ENCODE assay signal across 15 cellular contexts in genomic region chr1:46691997-46692790, GRCh38. TPM values are rescaled to one million over a fixed set of nuclear protein-coding genes. Genes with fewer than 3 reads are reported as not detected.
A peak's percentile ranks its signal among the peaks of the same experiment; 100 is the strongest.
DNase-seq lines count a peak whose midpoint lies in the region; ATAC-seq, FAIRE-seq and TF ChIP-seq lines count a peak whose summit lies in the region.
"Had no signal": no experiment of that assay in that cellular context is flagged by ENCODE, and none has a peak within 500 bp of the region (broad histone marks: within the 10 kb centered on the region; RNA-seq: fewer than 3 reads in every experiment).

No MANE protein-coding gene starts in this region.

- H3K27me3 ChIP-seq in KMS-11 (ENCODE audit: insufficient read depth, low read depth), result no peaks in the 10 kb centered on the region
- H3K27me3 ChIP-seq in K562 (ENCODE audit: control insufficient read depth in 2 of 2, insufficient read depth in 2 of 2, low read length in 2 of 2), result no peaks in the 10 kb centered on the region
- no peaks in the 10 kb centered on the region for H3K27me3 ChIP-seq in right atrium auricular region
- H3K27me3 ChIP-seq: SJCRH30 had no signal

- DNase-seq in K562 (ENCODE audit: extremely low read depth in 1 of 4, low spot score in 3 of 4) (no peak), right atrium auricular region (ENCODE audit: low spot score) (no peak), NCI-H82 treated with DMSO at 0.1 percent for 48 hours (lab: John Stamatoyannopoulos, UW; ENCODE audit: unreplicated experiment) (no peak), NCI-H748 treated with DMSO at 0.1 percent for 48 hours (lab: John Stamatoyannopoulos, UW) (no peak)
- no peak for DNase-seq in stimulated activated effector memory CD8-positive, alpha-beta T cell treated with anti-CD3 and anti-CD28 coated beads, Interleukin-12 subunit alpha, Interleukin-12 subunit beta, amount 100 ng/mL, for 72 hours (ENCODE audit: low spot score in 2 of 2)
- DNase-seq: DMS 273 treated with DMSO at 0.1 percent for 48 hours, NCI-H1436, NCI-H526, SJCRH30, WERI-Rb-1 had no signal

- no TSS peak for BruUV-seq in K562 (replicated peaks; lab: Mats Ljungman, UMichigan)

- no peak for TF ChIP-seq POLR2A in K562 (conservative IDR thresholded peaks at IDR 0.05)

- H3K36me3 Mint-ChIP-seq in stimulated activated effector memory CD8-positive, alpha-beta T cell treated with anti-CD3 and anti-CD28 coated beads, Interleukin-12 subunit alpha, Interleukin-12 subunit beta, amount 100 ng/mL, for 72 hours, result peaks cover 99% of the 10 kb centered on the region

- in situ Hi-C loops in K562 (cut with MboI), result no loop called here

- TF ChIP-seq RAD21 in K562 (CRISPR knock-in tag; conservative IDR thresholded peaks at IDR 0.05 in 1 of 2, IDR thresholded peaks at IDR 0.05 in 1 of 2), result no peak

- no peaks in the 10 kb centered on the region for H3K4me1 Mint-ChIP-seq in stimulated activated effector memory CD8-positive, alpha-beta T cell treated with anti-CD3 and anti-CD28 coated beads, Interleukin-12 subunit alpha, Interleukin-12 subunit beta, amount 100 ng/mL, for 72 hours

- no peak for TF ChIP-seq EP300 in K562 (IDR thresholded peaks at IDR 0.05; ENCODE audit: low read length)

- H4K20me1 ChIP-seq in KMS-11 (ENCODE audit: insufficient read depth) (no peaks in the 10 kb centered on the region), K562 (replicated peaks; ENCODE audit: control insufficient read depth, insufficient read depth, low read length) (no peaks in the 10 kb centered on the region)

- CTCF ChIA-PET in K562 (lab: Yijun Ruan, JAX; ENCODE audit: low intra/inter-chr PET ratio), result no interaction called here

- POLR2A ChIA-PET in K562 (lab: Yijun Ruan, JAX), result no interaction called here

- FAIRE-seq in K562 (lab: Jason Lieb, UNC), result no peak
- FAIRE-seq: endometrium had no signal

- WGBS in K562 (ENCODE audit: insufficient coverage, low coverage, missing lambda C conversion rate), result 78% methylated on average over 6 of the region's 6 CpGs

- no peak for TF ChIP-seq CTCF in KMS-11 (conservative IDR thresholded peaks at IDR 0.05; ENCODE audit: low read depth, low read length)
- TF ChIP-seq CTCF in K562 (IDR thresholded peaks at IDR 0.05 in 2 of 3, conservative IDR thresholded peaks at IDR 0.05 in 1 of 3; ENCODE audit: insufficient read depth in 2 of 3, low read depth in 1 of 3, low read length in 3 of 3), result no peak
- TF ChIP-seq CTCF in right atrium auricular region (IDR thresholded peaks at IDR 0.05), result peak in 1 of 2 donors; percentile 22

- H3K36me3 ChIP-seq in KMS-11 (ENCODE audit: insufficient read depth) (peaks cover 6% of the 10 kb centered on the region; the same call in 1 of the 2 replicates), K562 (ENCODE audit: control insufficient read depth, insufficient read depth, low read length) (peaks cover 83% of the 10 kb centered on the region), right atrium auricular region (peaks cover 49% of the 10 kb centered on the region)

- H3K4me3 ChIP-seq in KMS-11 (IDR thresholded peaks at IDR 0.05; ENCODE audit: insufficient read depth, low read depth, low read length) (no peak overlapping the region), K562 (no peak overlapping the region), right atrium auricular region (no peak overlapping the region)
- H3K4me3 ChIP-seq: SJCRH30, thoracic aorta had no signal

- H3K4me1 ChIP-seq in KMS-11 (ENCODE audit: low read depth, poor library complexity, severe bottlenecking) (peaks cover 65% of the 10 kb centered on the region), K562 (replicated peaks in 1 of 2; ENCODE audit: control insufficient read depth in 2 of 2, insufficient read depth in 2 of 2, low read length in 2 of 2) (no peaks in the 10 kb centered on the region), right atrium auricular region (peaks cover 0 to 35% of the 10 kb centered on the region in 2 donors)

- H3K9me1 ChIP-seq in K562 (ENCODE audit: control insufficient read depth, insufficient read depth, low read length), result no peaks in the 10 kb centered on the region

- H3K9me3 ChIP-seq in K562 (replicated peaks; ENCODE audit: control insufficient read depth, insufficient read depth, low read depth, low read length) (no peaks in the 10 kb centered on the region), right atrium auricular region (no peaks in the 10 kb centered on the region)
- H3K9me3 ChIP-seq: SJCRH30, thoracic aorta had no signal

- no peak for ATAC-seq in K562
- ATAC-seq in stimulated activated effector memory CD8-positive, alpha-beta T cell treated with anti-CD3 and anti-CD28 coated beads, Interleukin-12 subunit alpha, Interleukin-12 subunit beta, amount 100 ng/mL, for 72 hours, result no peak
- ATAC-seq in HG03521 (IDR thresholded peaks at IDR 0.05; ENCODE audit: unreplicated experiment), result no peak

- H3K9ac ChIP-seq in KMS-11 (no peak overlapping the region), K562 (ENCODE audit: insufficient read depth in 1 of 2, low read depth in 2 of 2, low read length in 2 of 2) (no peak overlapping the region)

- peak overlapping the region; percentile 43 for H3K27ac Mint-ChIP-seq in stimulated activated effector memory CD8-positive, alpha-beta T cell treated with anti-CD3 and anti-CD28 coated beads, Interleukin-12 subunit alpha, Interleukin-12 subunit beta, amount 100 ng/mL, for 72 hours

- H2AFZ ChIP-seq in KMS-11 (ENCODE audit: low read depth), result no peak overlapping the region
- no peak overlapping the region for H2AFZ ChIP-seq in K562 (ENCODE audit: low read depth, low read length)

- H3K4me2 ChIP-seq in KMS-11 (peak overlapping the region; percentile 52; the same call in 1 of the 2 replicates), K562 (ENCODE audit: insufficient read depth, low read length) (no peak overlapping the region)

- H3K79me2 ChIP-seq in KMS-11 (ENCODE audit: insufficient read depth, low read depth) (peaks cover 2% of the 10 kb centered on the region; the same call in 1 of the 2 replicates), K562 (ENCODE audit: control insufficient read depth, insufficient read depth, low read length) (no peaks in the 10 kb centered on the region)

- intact Hi-C loops in K562 (cut with micrococcal nuclease), result no loop called here

- H3K4me3 Mint-ChIP-seq in stimulated activated effector memory CD8-positive, alpha-beta T cell treated with anti-CD3 and anti-CD28 coated beads, Interleukin-12 subunit alpha, Interleukin-12 subunit beta, amount 100 ng/mL, for 72 hours, result no peak overlapping the region

- peak overlapping the region; percentile 15; the same call in 1 of the 2 replicates for H3K27ac ChIP-seq in KMS-11
- H3K27ac ChIP-seq in K562 (ENCODE audit: extremely low read depth, low read depth, low read length), result no peak overlapping the region
- peak overlapping the region; percentile 45 to 53 for H3K27ac ChIP-seq in right atrium auricular region
- H3K27ac ChIP-seq: SJCRH30, thoracic aorta, WERI-Rb-1 had no signal

- H3K9me3 Mint-ChIP-seq in stimulated activated effector memory CD8-positive, alpha-beta T cell treated with anti-CD3 and anti-CD28 coated beads, Interleukin-12 subunit alpha, Interleukin-12 subunit beta, amount 100 ng/mL, for 72 hours, result peaks cover 3% of the 10 kb centered on the region

RNA-seq across cellular contexts. Expression of gene TEX38, which starts 20.5 kb away (rescaled TPM):
- total RNA-seq in K562 (2011; cell fraction: chromatin; rRNA removed; ENCODE audit: low replicate concordance), result not detected in 2 replicates
- total RNA-seq in K562 (2011; cell fraction: nucleolus; rRNA removed), result not detected in 2 replicates
- not detected in 2 replicates for total RNA-seq in K562 (2011; cell fraction: nucleoplasm; rRNA removed)
- total RNA-seq in K562 (2014; rRNA removed) (not detected in 2 replicates), K562 (2014; rRNA removed; fragmentation: Illumina TruSeq; extraction: Trizol) (not detected in 2 replicates), K562 (2015; rRNA removed; fragmentation: Illumina TruSeq; extraction: Trizol) (not detected in 2 replicates), K562 (2021) (not detected in 2 replicates), right atrium auricular region (not detected)
- polyA plus RNA-seq in K562 (2011; rRNA removed) (not detected in 2 replicates), K562 (2014; fragmentation: Illumina TruSeq; extraction: Trizol) (not detected in 2 replicates), K562 (2014; fragmentation: Nextera tagmentation; extraction: Ambion mirVana) (not detected), K562 (2014; rRNA removed) (not detected in 2 replicates)
- not detected in 2 replicates for polyA plus RNA-seq in K562 (2011; cell fraction: cytosol; rRNA removed)
- polyA plus RNA-seq in K562 (2011; cell fraction: nucleus; rRNA removed), result not detected in 2 replicates
- 0.22 TPM in 1 of 2 replicates, not detected in the other for polyA plus RNA-seq in K562 (2012)
- not detected in 2 replicates for polyA minus RNA-seq in K562 (2011; rRNA and poly(A)+ RNA removed)
- not detected in 2 replicates for polyA minus RNA-seq in K562 (2011; cell fraction: cytosol; rRNA and poly(A)+ RNA removed)
- not detected in 2 replicates for polyA minus RNA-seq in K562 (2011; cell fraction: nucleus; rRNA and poly(A)+ RNA removed)
- total RNA-seq: H4, SJCRH30, thoracic aorta had no signal

RNA-seq across cellular contexts. Expression of gene ATPAF1, which starts 24.0 kb away (rescaled TPM):
- 21.8 and 37.4 TPM in 2 replicates for total RNA-seq in K562 (2011; cell fraction: chromatin; rRNA removed; ENCODE audit: low replicate concordance)
- 12.5 and 17.1 TPM in 2 replicates for total RNA-seq in K562 (2011; cell fraction: nucleolus; rRNA removed)
- 32.8 and 60.7 TPM in 2 replicates for total RNA-seq in K562 (2011; cell fraction: nucleoplasm; rRNA removed)
- total RNA-seq in K562 (2014; rRNA removed) (23.4 and 26.5 TPM in 2 replicates), K562 (2014; rRNA removed; fragmentation: Illumina TruSeq; extraction: Trizol) (27.4 and 33.7 TPM in 2 replicates), K562 (2015; rRNA removed; fragmentation: Illumina TruSeq; extraction: Trizol) (27.0 and 28.4 TPM in 2 replicates), K562 (2021) (24.2 and 27.3 TPM in 2 replicates), right atrium auricular region (100 to 1,000 TPM; 113 to 201 TPM)
- polyA plus RNA-seq in K562 (2011; rRNA removed) (50.1 and 56.2 TPM in 2 replicates), K562 (2014; fragmentation: Illumina TruSeq; extraction: Trizol) (37.9 and 44.9 TPM in 2 replicates), K562 (2014; fragmentation: Nextera tagmentation; extraction: Ambion mirVana) (1 to 10 TPM; 6.3 to 9.2 TPM), K562 (2014; rRNA removed) (35.6 and 36.8 TPM in 2 replicates)
- polyA plus RNA-seq in K562 (2011; cell fraction: cytosol; rRNA removed), result 23.1 and 44.7 TPM in 2 replicates
- 21.1 and 30.9 TPM in 2 replicates for polyA plus RNA-seq in K562 (2011; cell fraction: nucleus; rRNA removed)
- polyA plus RNA-seq in K562 (2012), result 21.8 and 34.1 TPM in 2 replicates
- polyA minus RNA-seq in K562 (2011; rRNA and poly(A)+ RNA removed), result 52.7 and 52.8 TPM in 2 replicates
- polyA minus RNA-seq in K562 (2011; cell fraction: cytosol; rRNA and poly(A)+ RNA removed), result 17.8 and 27.0 TPM in 2 replicates
- 11.3 and 19.3 TPM in 2 replicates for polyA minus RNA-seq in K562 (2011; cell fraction: nucleus; rRNA and poly(A)+ RNA removed)

RNA-seq across cellular contexts. Expression of gene EFCAB14, which starts 26.7 kb away (rescaled TPM):
- 29.8 and 54.9 TPM in 2 replicates for total RNA-seq in K562 (2011; cell fraction: chromatin; rRNA removed; ENCODE audit: low replicate concordance)
- 28.0 and 28.4 TPM in 2 replicates for total RNA-seq in K562 (2011; cell fraction: nucleolus; rRNA removed)
- 45.5 and 70.0 TPM in 2 replicates for total RNA-seq in K562 (2011; cell fraction: nucleoplasm; rRNA removed)
- total RNA-seq in K562 (2014; rRNA removed) (27.6 and 30.3 TPM in 2 replicates), K562 (2014; rRNA removed; fragmentation: Illumina TruSeq; extraction: Trizol) (39.7 and 42.8 TPM in 2 replicates), K562 (2015; rRNA removed; fragmentation: Illumina TruSeq; extraction: Trizol) (44.4 and 48.1 TPM in 2 replicates), K562 (2021) (36.4 and 37.3 TPM in 2 replicates), right atrium auricular region (10 to 100 TPM; 72.9 to 73.5 TPM)
- polyA plus RNA-seq in K562 (2011; rRNA removed) (39.9 and 40.2 TPM in 2 replicates), K562 (2014; fragmentation: Illumina TruSeq; extraction: Trizol) (39.5 and 49.0 TPM in 2 replicates), K562 (2014; fragmentation: Nextera tagmentation; extraction: Ambion mirVana) (1 to 10 TPM; 7.3 to 9.4 TPM), K562 (2014; rRNA removed) (24.9 and 28.0 TPM in 2 replicates)
- 13.1 and 23.9 TPM in 2 replicates for polyA plus RNA-seq in K562 (2011; cell fraction: cytosol; rRNA removed)
- 34.0 and 47.2 TPM in 2 replicates for polyA plus RNA-seq in K562 (2011; cell fraction: nucleus; rRNA removed)
- polyA plus RNA-seq in K562 (2012), result 22.4 and 35.0 TPM in 2 replicates
- 50.7 and 55.8 TPM in 2 replicates for polyA minus RNA-seq in K562 (2011; rRNA and poly(A)+ RNA removed)
- 21.3 and 30.0 TPM in 2 replicates for polyA minus RNA-seq in K562 (2011; cell fraction: cytosol; rRNA and poly(A)+ RNA removed)
- polyA minus RNA-seq in K562 (2011; cell fraction: nucleus; rRNA and poly(A)+ RNA removed), result 25.3 and 42.8 TPM in 2 replicates
